In genomic region chr17:43530303-43531081, GRCh38 we compare ENCODE assay signal across 9 cellular contexts. TPM values are rescaled to one million over a fixed set of nuclear protein-coding genes. Genes with fewer than 3 reads are reported as not detected.
DNase-seq lines count a peak whose midpoint lies in the region; ATAC-seq lines count a peak whose summit lies in the region.
"Had no signal": no experiment of that assay in that cellular context is flagged by ENCODE, and none has a peak within 500 bp of the region (broad histone marks: within the 10 kb centered on the region; RNA-seq: fewer than 3 reads in every experiment).

No MANE protein-coding gene starts in this region.

- no peak overlapping the region for H3K27ac Mint-ChIP-seq in activated T-helper 17 cell treated with anti-CD3 and anti-CD28 coated beads, Interleukin-2, amount 50 U/mL, for 72 hours

- H3K4me1 Mint-ChIP-seq in activated T-helper 17 cell treated with anti-CD3 and anti-CD28 coated beads, Interleukin-2, amount 50 U/mL, for 72 hours, result no peaks in the 10 kb centered on the region

- peak overlapping the region; percentile 64 for H3K9ac ChIP-seq in mesendoderm (ENCODE audit: low read length)

- peak overlapping the region; percentile 71 for H3K18ac ChIP-seq in mesendoderm (ENCODE audit: low read length)

- no peak overlapping the region for H4K8ac ChIP-seq in mesendoderm (ENCODE audit: low read depth, low read length)

- H3K79me1 ChIP-seq in mesendoderm (ENCODE audit: low read length), result peaks cover 2% of the 10 kb centered on the region

- no peaks in the 10 kb centered on the region for H3K27me3 Mint-ChIP-seq in activated T-helper 17 cell treated with anti-CD3 and anti-CD28 coated beads, Interleukin-2, amount 50 U/mL, for 72 hours
- H3K27me3 Mint-ChIP-seq: central memory CD8-positive, alpha-beta T cell had no signal

- peaks cover 13% of the 10 kb centered on the region for H3K36me3 Mint-ChIP-seq in activated T-helper 17 cell treated with anti-CD3 and anti-CD28 coated beads, Interleukin-2, amount 50 U/mL, for 72 hours (ENCODE audit: low read depth)

- no peaks in the 10 kb centered on the region for H3K79me2 ChIP-seq in mesendoderm (ENCODE audit: control insufficient read depth, insufficient read depth, low read length)

- H3K4me2 ChIP-seq in mesendoderm (ENCODE audit: low read length), result peak overlapping the region; percentile 14

- peak overlapping the region; percentile 87 for H3K56ac ChIP-seq in mesendoderm (ENCODE audit: low read length)

- no peak overlapping the region for H2BK15ac ChIP-seq in mesendoderm (replicated peaks; ENCODE audit: low read depth)

- H3K23ac ChIP-seq in mesendoderm (ENCODE audit: low read length), result no peak overlapping the region

- H3K36me3 ChIP-seq in mesendoderm (ENCODE audit: control insufficient read depth, insufficient read depth, low read length), result peaks cover 5% of the 10 kb centered on the region

- DNase-seq in DMS53 treated with DMSO at 0.1 percent for 48 hours (lab: John Stamatoyannopoulos, UW; ENCODE audit: unreplicated experiment), result peak; percentile 97
- DNase-seq in NCI-H2227 treated with DMSO at 0.1 percent for 48 hours (lab: John Stamatoyannopoulos, UW), result peak; percentile 74
- DNase-seq in ecto neural progenitor cell (ENCODE audit: low spot score), result peak; percentile 89
- DNase-seq in mesendoderm, result peak; percentile 100
- no peak for DNase-seq in putamen (ENCODE audit: low spot score)

- peak overlapping the region; percentile 61 for H2BK5ac ChIP-seq in mesendoderm (ENCODE audit: low read length)

- H3K4ac ChIP-seq in mesendoderm (ENCODE audit: low read depth, low read length), result peak overlapping the region; percentile 63

- peak overlapping the region; percentile 91 for H3K27ac ChIP-seq in mesendoderm (ENCODE audit: low read depth, low read length)

- H2BK120ac ChIP-seq in mesendoderm (ENCODE audit: low read depth, low read length), result no peak overlapping the region

- no peak overlapping the region for H3K4me3 Mint-ChIP-seq in activated T-helper 17 cell treated with anti-CD3 and anti-CD28 coated beads, Interleukin-2, amount 50 U/mL, for 72 hours
- H3K4me3 Mint-ChIP-seq: central memory CD8-positive, alpha-beta T cell had no signal

- H3K9me3 Mint-ChIP-seq in activated T-helper 17 cell treated with anti-CD3 and anti-CD28 coated beads, Interleukin-2, amount 50 U/mL, for 72 hours, result no peaks in the 10 kb centered on the region
- H3K9me3 Mint-ChIP-seq: central memory CD8-positive, alpha-beta T cell had no signal

- no peak overlapping the region for H3K4me3 ChIP-seq in mesendoderm (ENCODE audit: low read length)

- no peak overlapping the region for H2AK5ac ChIP-seq in mesendoderm (ENCODE audit: low read length)

- ATAC-seq in activated T-helper 17 cell treated with anti-CD3 and anti-CD28 coated beads, Interleukin-2, amount 50 U/mL, for 72 hours (replicated peaks), result no peak
- ATAC-seq in HG02588 (IDR thresholded peaks at IDR 0.05; ENCODE audit: unreplicated experiment), result no peak
- ATAC-seq in GM18498 (IDR thresholded peaks at IDR 0.05; ENCODE audit: unreplicated experiment), result no peak

- no peaks in the 10 kb centered on the region for H3K27me3 ChIP-seq in mesendoderm (ENCODE audit: insufficient read depth, low read length, poor library complexity)

- no CpG with 5 or more reads among the region's 23 CpGs for WGBS in mesendoderm (ENCODE audit: extremely low coverage, insufficient coverage, low lambda C conversion rate)

- H3K4me1 ChIP-seq in mesendoderm (ENCODE audit: control insufficient read depth, low read depth, low read length), result peaks cover 27% of the 10 kb centered on the region

- peak overlapping the region; percentile 24 for H4K5ac ChIP-seq in mesendoderm (ENCODE audit: low read length)

RNA-seq across cellular contexts. Expression of gene ETV4, which starts 15.6 kb away (rescaled TPM):
- 116 TPM for polyA plus RNA-seq in mesendoderm (2013, experiment 1 of 2)
- 119 TPM for polyA plus RNA-seq in mesendoderm (2013, experiment 2 of 2)
- total RNA-seq in activated T-helper 17 cell treated with anti-CD3 and anti-CD28 coated beads, Interleukin-2, amount 50 U/mL, for 72 hours, result under 1 TPM; 0.56 to 0.61 TPM

RNA-seq across cellular contexts. Expression of gene DHX8, which starts 46.7 kb away (rescaled TPM):
- polyA plus RNA-seq in mesendoderm (2013, experiment 1 of 2), result 39.5 TPM
- 40.3 TPM for polyA plus RNA-seq in mesendoderm (2013, experiment 2 of 2)
- 10 to 100 TPM; 34.0 to 51.1 TPM for total RNA-seq in activated T-helper 17 cell treated with anti-CD3 and anti-CD28 coated beads, Interleukin-2, amount 50 U/mL, for 72 hours
